8 cellular contexts compared by ENCODE assay signal in genomic region chr13:79522583-79522982, GRCh38. TPM values are rescaled to one million over a fixed set of nuclear protein-coding genes. Genes with fewer than 3 reads are reported as not detected.
DNase-seq lines count a peak whose midpoint lies in the region; ATAC-seq and TF ChIP-seq lines count a peak whose summit lies in the region.

No MANE protein-coding gene starts in this region.

- peaks cover 14% of the 10 kb centered on the region for H3K36me3 Mint-ChIP-seq in activated naive CD8-positive, alpha-beta T cell treated with anti-CD3 and anti-CD28 coated beads, Interleukin-2, amount 50 U/mL, for 24 hours (ENCODE audit: low read depth)
- peaks cover 4 to 5% of the 10 kb centered on the region in 2 donors for H3K36me3 Mint-ChIP-seq in CD4-positive, alpha-beta memory T cell
- peaks cover 9% of the 10 kb centered on the region for H3K36me3 Mint-ChIP-seq in CD4-positive, alpha-beta T cell (ENCODE audit: low read depth)

- peak overlapping the region; percentile 71 for H3K27ac Mint-ChIP-seq in activated naive CD8-positive, alpha-beta T cell treated with anti-CD3 and anti-CD28 coated beads, Interleukin-2, amount 50 U/mL, for 24 hours
- H3K27ac Mint-ChIP-seq in CD4-positive, alpha-beta memory T cell = peak overlapping the region in 2 of 7 donors; percentile 42 to 58
- H3K27ac Mint-ChIP-seq in CD4-positive, alpha-beta T cell = no peak overlapping the region

- no peak overlapping the region for H3K27ac ChIP-seq in CD4-positive, alpha-beta memory T cell (ENCODE audit: low read depth, low read length)
- no peak overlapping the region for H3K27ac ChIP-seq in CD4-positive, alpha-beta T cell (ENCODE audit: low read depth, low read length)

- no peak for TF ChIP-seq CTCF in CD4-positive, alpha-beta T cell (IDR thresholded peaks at IDR 0.05)

- ATAC-seq in GM19463 (IDR thresholded peaks at IDR 0.05; ENCODE audit: unreplicated experiment) = peak; percentile 96
- peak; percentile 95 for ATAC-seq in HG03432 (IDR thresholded peaks at IDR 0.05; ENCODE audit: unreplicated experiment)
- peak; percentile 93 for ATAC-seq in activated naive CD8-positive, alpha-beta T cell treated with anti-CD3 and anti-CD28 coated beads, Interleukin-2, amount 50 U/mL, for 24 hours
- ATAC-seq in left colon = no peak
- no peak for ATAC-seq in CD4-positive, alpha-beta T cell (ENCODE audit: poor library complexity)

- H3K4me3 ChIP-seq in CD4-positive, alpha-beta memory T cell (ENCODE audit: low read length in 2 of 2) = no peak overlapping the region

- peak overlapping the region; percentile 28 for H3K4me3 Mint-ChIP-seq in activated naive CD8-positive, alpha-beta T cell treated with anti-CD3 and anti-CD28 coated beads, Interleukin-2, amount 50 U/mL, for 24 hours
- no peak overlapping the region for H3K4me3 Mint-ChIP-seq in CD4-positive, alpha-beta memory T cell
- H3K4me3 Mint-ChIP-seq in CD4-positive, alpha-beta T cell = no peak overlapping the region

- peaks cover 8% of the 10 kb centered on the region for H3K4me1 ChIP-seq in CD4-positive, alpha-beta memory T cell (ENCODE audit: insufficient read depth, low read length)

- no peaks in the 10 kb centered on the region for H3K9me3 ChIP-seq in CD4-positive, alpha-beta memory T cell (ENCODE audit: control insufficient read depth in 1 of 2, low read length in 2 of 2)
- H3K9me3 ChIP-seq in CD4-positive, alpha-beta T cell (ENCODE audit: control insufficient read depth, low read length) = no peaks in the 10 kb centered on the region

- no peaks in the 10 kb centered on the region for H3K27me3 ChIP-seq in CD4-positive, alpha-beta memory T cell (ENCODE audit: insufficient read depth, low read length)
- no peaks in the 10 kb centered on the region for H3K27me3 ChIP-seq in CD4-positive, alpha-beta T cell (ENCODE audit: control insufficient read depth, insufficient read depth, low read length)

- peaks cover 3% of the 10 kb centered on the region for H3K36me3 ChIP-seq in CD4-positive, alpha-beta memory T cell (ENCODE audit: insufficient read depth, low read length)

- intact Hi-C loops in CD4-positive, alpha-beta memory T cell (cut with micrococcal nuclease) = no loop called here
- intact Hi-C loops in left colon (cut with DNase I, micrococcal nuclease) = no loop called here
- intact Hi-C loops in CD4-positive, alpha-beta T cell (cut with DNase I, micrococcal nuclease) = no loop called here

- peak; percentile 100 for DNase-seq in GF-D8 (lab: John Stamatoyannopoulos, UW)
- DNase-seq in activated naive CD8-positive, alpha-beta T cell treated with anti-CD3 and anti-CD28 coated beads, Interleukin-2, amount 50 U/mL, for 24 hours = peak; percentile 14
- DNase-seq in CD4-positive, alpha-beta memory T cell = no peak
- DNase-seq in retina = no peak
- no peak for DNase-seq in left colon
- DNase-seq in CD4-positive, alpha-beta T cell = no peak

- CTCF ChIA-PET in CD4-positive, alpha-beta memory T cell (lab: Charles Lee; ENCODE audit: partially characterized antibody) = interaction anchor here (1.5 kb wide), 2 partner anchors 9 to 98 kb away, joined by 3 to 5 read pairs; no protein-coding TSS in a partner anchor
- CTCF ChIA-PET in CD4-positive, alpha-beta T cell (lab: Charles Lee) = no interaction called here

- no peaks in the 10 kb centered on the region for H3K27me3 Mint-ChIP-seq in activated naive CD8-positive, alpha-beta T cell treated with anti-CD3 and anti-CD28 coated beads, Interleukin-2, amount 50 U/mL, for 24 hours
- H3K27me3 Mint-ChIP-seq in CD4-positive, alpha-beta memory T cell = no peaks in the 10 kb centered on the region
- H3K27me3 Mint-ChIP-seq in CD4-positive, alpha-beta T cell = no peaks in the 10 kb centered on the region

- POLR2A ChIA-PET in CD4-positive, alpha-beta memory T cell (lab: Charles Lee; ENCODE audit: partially characterized antibody) = no interaction called here
- POLR2A ChIA-PET in CD4-positive, alpha-beta T cell (lab: Charles Lee) = no interaction called here

- peaks cover 18% of the 10 kb centered on the region for H3K4me1 Mint-ChIP-seq in activated naive CD8-positive, alpha-beta T cell treated with anti-CD3 and anti-CD28 coated beads, Interleukin-2, amount 50 U/mL, for 24 hours
- H3K4me1 Mint-ChIP-seq in CD4-positive, alpha-beta memory T cell = peaks cover 8 to 10% (median 9%) of the 10 kb centered on the region in 4 donors
- peaks cover 14% of the 10 kb centered on the region for H3K4me1 Mint-ChIP-seq in CD4-positive, alpha-beta T cell (ENCODE audit: low read depth)

- H3K9me3 Mint-ChIP-seq in activated naive CD8-positive, alpha-beta T cell treated with anti-CD3 and anti-CD28 coated beads, Interleukin-2, amount 50 U/mL, for 24 hours = no peaks in the 10 kb centered on the region
- no peaks in the 10 kb centered on the region for H3K9me3 Mint-ChIP-seq in CD4-positive, alpha-beta memory T cell
- no peaks in the 10 kb centered on the region for H3K9me3 Mint-ChIP-seq in CD4-positive, alpha-beta T cell

RNA-seq across cellular contexts. Expression of gene NDFIP2, which starts 41.6 kb away (rescaled TPM):
- 1 to 10 TPM; 2.7 to 3.7 TPM for total RNA-seq in CD4-positive, alpha-beta memory T cell
- 1 to 10 TPM; 4.6 to 5.2 TPM for polyA plus RNA-seq in CD4-positive, alpha-beta memory T cell
- 100 to 1,000 TPM; 117 to 129 TPM for total RNA-seq in left colon
- total RNA-seq in CD4-positive, alpha-beta T cell = 1 to 10 TPM; 3.2 to 3.4 TPM

Comparison
In these comparisons a context has a peak if more than half of its experiments do, and no peak if none do; other contexts are left out.
1. DNase-seq: peak in GF-D8 (single experiment) and activated naive CD8-positive, alpha-beta T cell treated with anti-CD3 and anti-CD28 coated beads, Interleukin-2, amount 50 U/mL, for 24 hours (single experiment); none in CD4-positive, alpha-beta memory T cell (0 of 5), retina (single experiment), left colon (0 of 2) and CD4-positive, alpha-beta T cell (0 of 10).
2. ATAC-seq: peak in GM19463 (single experiment), HG03432 (single experiment) and activated naive CD8-positive, alpha-beta T cell treated with anti-CD3 and anti-CD28 coated beads, Interleukin-2, amount 50 U/mL, for 24 hours (single experiment); none in left colon (single experiment) and CD4-positive, alpha-beta T cell (single experiment).
3. RNA of gene NDFIP2, which starts 41.6 kb away (total RNA-seq): 117 to 129 TPM in left colon; 2.7 to 3.7 TPM in CD4-positive, alpha-beta memory T cell and 3.2 to 3.4 TPM in CD4-positive, alpha-beta T cell; every median in the first group is over 10 times any median in the second.